In the genomic region with DNA sequence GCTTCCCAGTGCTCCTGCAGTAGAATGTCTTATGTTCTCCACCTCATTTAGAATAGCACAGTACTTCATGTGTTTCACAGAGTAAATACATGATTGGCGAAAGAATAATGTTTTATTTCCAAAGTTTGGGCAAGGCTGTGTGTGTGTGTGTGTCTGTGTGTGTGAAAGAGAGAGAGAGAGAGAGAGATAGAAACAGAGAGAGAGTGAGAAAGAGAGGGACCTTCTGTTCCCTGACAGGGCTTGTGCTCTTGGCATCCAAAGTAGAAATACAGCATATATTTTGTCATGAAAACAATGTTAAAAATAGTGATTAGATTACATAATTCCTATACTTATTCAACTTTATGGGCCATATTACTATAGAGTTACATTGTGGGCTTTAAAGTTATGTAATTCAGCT, we compare ENCODE assay signal across 6 cellular contexts.
"Had no signal": no experiment of that assay in that cellular context is flagged by ENCODE, and none has a peak within 500 bp of the region (broad histone marks: within the 10 kb centered on the region; RNA-seq: fewer than 3 reads in every experiment).

No MANE protein-coding gene starts in this region.

- H3K4me3 ChIP-seq: K562 had no signal

- H3K27ac ChIP-seq: HL-60 had no signal

- DNase-seq: IMR-90, KBM-7, KG1 had no signal

- ATAC-seq: HepG2, K562 had no signal
